Comparison of ENCODE assay signal across 7 cellular contexts in genomic region chr4:182918791-182919302, GRCh38. TPM values are rescaled to one million over a fixed set of nuclear protein-coding genes. Genes with fewer than 3 reads are reported as not detected.
A peak's percentile ranks its signal among the peaks of the same experiment; 100 is the strongest.
DNase-seq lines count a peak whose midpoint lies in the region; ATAC-seq and TF ChIP-seq lines count a peak whose summit lies in the region.

No MANE protein-coding gene starts in this region.

- WGBS in spleen, 5 donors, result 46 to 54% (median 51%) methylated on average over 7 of the region's 7 CpGs

- H3K27me3 Mint-ChIP-seq in activated CD8-positive, alpha-beta T cell treated with anti-CD3 and anti-CD28 coated beads for 36 hours, result no peaks in the 10 kb centered on the region

- intact Hi-C loops in activated CD8-positive, alpha-beta T cell treated with anti-CD3 and anti-CD28 coated beads for 36 hours (cut with micrococcal nuclease), result no loop called here
- intact Hi-C loops in spleen (cut with DNase I; ENCODE audit: low total_unique reads), result no loop called here

- H3K27ac ChIP-seq in spleen, result peak overlapping the region in 7 of 8 donors; percentile 95 to 99 (median 97)

- H3K36me3 Mint-ChIP-seq in activated CD8-positive, alpha-beta T cell treated with anti-CD3 and anti-CD28 coated beads for 36 hours (ENCODE audit: low read depth), result peaks cover 23% of the 10 kb centered on the region

- H3K27ac Mint-ChIP-seq in activated CD8-positive, alpha-beta T cell treated with anti-CD3 and anti-CD28 coated beads for 36 hours, result peak overlapping the region; percentile 96

- no peak for TF ChIP-seq POLR2A in spleen (IDR thresholded peaks at IDR 0.05)

- H3K4me1 Mint-ChIP-seq in activated CD8-positive, alpha-beta T cell treated with anti-CD3 and anti-CD28 coated beads for 36 hours (ENCODE audit: low read depth), result peaks cover 38% of the 10 kb centered on the region

- in situ Hi-C loops in ACHN (cut with HindIII; ENCODE audit: low pct_ligation_motif_present, low pct_unique_long_range_greater_than_20kb, low sequenced_read_pairs), result no loop called here

- H3K9me3 ChIP-seq in spleen, result no peaks in the 10 kb centered on the region

- H3K4me3 ChIP-seq in spleen, result no peak overlapping the region

- CTCF ChIA-PET in activated CD8-positive, alpha-beta T cell treated with anti-CD3 and anti-CD28 coated beads for 36 hours (lab: Charles Lee), result interaction anchor here (0.5 to 1.9 kb wide), 5 partner anchors 9 to 488 kb away, joined by 3 to 10 read pairs (median 6); no protein-coding TSS in a partner anchor

- peak; percentile 63 for DNase-seq in activated CD8-positive, alpha-beta T cell treated with anti-CD3 and anti-CD28 coated beads for 36 hours
- DNase-seq in spleen (no peak), ACHN (no peak), inferior parietal cortex (ENCODE audit: extremely low spot score) (no peak), cerebellar cortex (ENCODE audit: low spot score) (no peak)

- no peaks in the 10 kb centered on the region for H3K27me3 ChIP-seq in spleen (replicated peaks in 1 of 7)

- no peaks in the 10 kb centered on the region for H3K9me3 Mint-ChIP-seq in activated CD8-positive, alpha-beta T cell treated with anti-CD3 and anti-CD28 coated beads for 36 hours

- H3K36me3 ChIP-seq in spleen, result peaks cover 0 to 16% (median 14%) of the 10 kb centered on the region in 6 donors

- POLR2A ChIA-PET in activated CD8-positive, alpha-beta T cell treated with anti-CD3 and anti-CD28 coated beads for 36 hours (lab: Charles Lee), result interaction anchor here (0.5 to 1.1 kb wide), 5 partner anchors 10 to 1875 kb away, joined by 3 to 4 read pairs (median 3); no protein-coding TSS in a partner anchor

- no peak for TF ChIP-seq CTCF in activated CD8-positive, alpha-beta T cell treated with anti-CD3 and anti-CD28 coated beads for 36 hours (IDR thresholded peaks at IDR 0.05)
- no peak for TF ChIP-seq CTCF in spleen (IDR thresholded peaks at IDR 0.05 in 8 of 11, conservative IDR thresholded peaks at IDR 0.05 in 3 of 11)

- ATAC-seq in GM19397 (IDR thresholded peaks at IDR 0.05; ENCODE audit: unreplicated experiment), result peak; percentile 8
- peak; percentile 24 for ATAC-seq in HG03103 (IDR thresholded peaks at IDR 0.05; ENCODE audit: low read depth, unreplicated experiment)
- peak; percentile 11 for ATAC-seq in activated CD8-positive, alpha-beta T cell treated with anti-CD3 and anti-CD28 coated beads for 36 hours

- peaks cover 12 to 51% (median 35%) of the 10 kb centered on the region in 6 donors for H3K4me1 ChIP-seq in spleen

- peak overlapping the region; percentile 88 for H3K4me3 Mint-ChIP-seq in activated CD8-positive, alpha-beta T cell treated with anti-CD3 and anti-CD28 coated beads for 36 hours

RNA-seq across cellular contexts. Expression of gene DCTD, which starts 1.7 kb away (rescaled TPM):
- total RNA-seq in activated CD8-positive, alpha-beta T cell treated with anti-CD3 and anti-CD28 coated beads for 36 hours, result 100 to 1,000 TPM; 128 to 131 TPM
- total RNA-seq in spleen, result 10 to 100 TPM; 63.9 to 97.2 (median 77.8) TPM
- polyA plus RNA-seq in spleen, result 10 to 100 TPM; 40.4 to 58.5 (median 46.8) TPM
